Comparison of ENCODE assay signal across 2 cellular contexts in the genomic region with DNA sequence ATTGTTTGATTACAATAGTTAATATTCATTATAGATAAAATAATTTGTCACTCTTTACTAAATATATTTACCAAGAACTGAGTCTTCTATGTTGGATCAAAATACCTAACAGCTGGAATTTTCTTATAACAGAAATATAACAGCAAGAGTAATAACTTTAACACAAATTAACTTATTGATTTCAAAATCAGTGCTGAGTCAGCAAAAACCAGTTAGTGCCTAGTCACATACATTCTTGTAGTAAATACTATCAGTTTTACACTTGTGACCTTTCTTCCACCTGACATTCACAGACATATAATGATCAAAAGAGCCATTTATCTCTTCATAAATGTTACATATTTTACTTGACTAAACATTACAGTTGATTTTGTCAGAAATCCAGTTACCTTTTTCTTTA.
A peak's percentile ranks its signal among the peaks of the same experiment; 100 is the strongest.
TF ChIP-seq lines count a peak whose summit lies in the region.

No MANE protein-coding gene starts in this region.

TF ChIP-seq in HepG2, 621 proteins besides CTCF, POLR2A, EP300 and RAD21 (continued from another document):
- TF ChIP-seq MAFK (conservative IDR thresholded peaks at IDR 0.05 in 1 of 2, IDR thresholded peaks at IDR 0.05 in 1 of 2; ENCODE audit: low read length in 2 of 2), result peak; percentile 99 to 100
- peak; percentile 100 for TF ChIP-seq MAFF (IDR thresholded peaks at IDR 0.05; ENCODE audit: low read depth, low read length)
TF ChIP-seq in HepG2: peak in this region for 2.

TF ChIP-seq in H1, 55 proteins besides CTCF, POLR2A, EP300 and RAD21 (continued from another document):
- TF ChIP-seq MAFK (IDR thresholded peaks at IDR 0.05; ENCODE audit: low read depth, low read length) (peak; percentile 100), BACH1 (IDR thresholded peaks at IDR 0.05; ENCODE audit: low read length) (peak; percentile 84), POLR2AphosphoS5 (IDR thresholded peaks at IDR 0.05; ENCODE audit: low read depth, low read length) (no peak), TEAD4 (IDR thresholded peaks at IDR 0.05; ENCODE audit: low read depth, low read length) (no peak)
